Comparison of ENCODE assay signal across 1 cellular context in genomic region chr13:25847635-25848616, GRCh38.
TF ChIP-seq lines count a peak whose summit lies in the region.

No MANE protein-coding gene starts in this region.

TF ChIP-seq in WTC11, 78 proteins besides CTCF, POLR2A, EP300 and RAD21 (continued from another document):
- TF ChIP-seq PREB (CRISPR knock-in tag; IDR thresholded peaks at IDR 0.05; ENCODE audit: borderline replicate concordance), result no peak
- TF ChIP-seq NR1H2 (CRISPR knock-in tag; IDR thresholded peaks at IDR 0.05), result no peak
